Comparison of ENCODE assay signal across 12 cellular contexts in the genomic region with DNA sequence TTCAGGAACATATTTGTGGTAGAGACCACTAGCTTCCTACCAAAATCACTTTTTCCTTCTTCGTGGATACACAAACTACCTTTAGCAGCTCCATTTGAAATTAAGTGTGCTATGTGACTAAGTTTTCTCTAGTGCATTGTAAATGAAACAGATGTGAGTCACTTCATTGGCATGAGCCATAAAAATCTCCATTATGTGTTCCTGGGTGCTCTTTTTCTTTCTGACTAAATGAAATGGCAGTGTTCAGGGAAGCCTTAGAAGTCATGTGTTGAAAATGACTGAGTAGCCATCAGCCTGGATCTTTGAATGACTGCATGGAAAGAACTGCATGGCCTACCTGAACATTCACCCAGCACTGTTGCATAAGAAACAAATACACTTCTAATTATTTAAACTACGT.
DNase-seq lines count a peak whose midpoint lies in the region; ATAC-seq and TF ChIP-seq lines count a peak whose summit lies in the region.
"Had no signal": no experiment of that assay in that cellular context is flagged by ENCODE, and none has a peak within 500 bp of the region (broad histone marks: within the 10 kb centered on the region; RNA-seq: fewer than 3 reads in every experiment).

No MANE protein-coding gene starts in this region.

- CTCF ChIA-PET in MCF 10A (lab: Yijun Ruan, JAX): interaction anchor here (0.6 to 3.8 kb wide), 7 partner anchors 28 to 606 kb away, joined by 3 to 15 read pairs (median 3); no protein-coding TSS in a partner anchor

- intact Hi-C loops in MCF 10A (cut with micrococcal nuclease): loop anchor here (2.0 to 5.0 kb wide), 2 partner anchors 106 to 110 kb away; partner anchors contain the start of genes ERCC8, NDUFAF2 and SMIM15
- intact Hi-C loops in breast epithelium (cut with DNase I; ENCODE audit: low total_unique reads): no loop called here
- intact Hi-C loops in CD14-positive monocyte (cut with micrococcal nuclease): loop anchor here (10.0 kb wide), 2 partner anchors 282 to 612 kb away; partner anchors contain the start of gene ZSWIM6 (in 1 of the 2)

- H3K4me3 ChIP-seq in breast epithelium: no peak overlapping the region
- no peak overlapping the region for H3K4me3 ChIP-seq in SJSA1
- no peak overlapping the region for H3K4me3 ChIP-seq in H7 (ENCODE audit: insufficient read depth, low read depth, low read length)
- H3K4me3 ChIP-seq in upper lobe of left lung: no peak overlapping the region
- H3K4me3 ChIP-seq: cardiac muscle cell, pancreas had no signal

- H3K4me1 ChIP-seq in breast epithelium (no peaks in the 10 kb centered on the region), SJSA1 (replicated peaks) (peaks cover 50% of the 10 kb centered on the region), upper lobe of left lung (no peaks in the 10 kb centered on the region)
- H3K4me1 ChIP-seq: pancreas had no signal

- ATAC-seq in upper lobe of left lung (ENCODE audit: low FRiP score in 2 of 2): no peak
- ATAC-seq: pancreas had no signal

- POLR2A ChIA-PET in MCF 10A (lab: Yijun Ruan, JAX): interaction anchor here (0.6 to 1.8 kb wide), 15 partner anchors 9 to 867 kb away, joined by 3 to 9 read pairs (median 3); no protein-coding TSS in a partner anchor

- peak overlapping the region; percentile 74 for H3K27ac Mint-ChIP-seq in MCF 10A (ENCODE audit: low read depth, unreplicated experiment)
- H3K27ac Mint-ChIP-seq in CD14-positive monocyte: no peak overlapping the region

- H3K36me3 ChIP-seq in breast epithelium (no peaks in the 10 kb centered on the region), SJSA1 (no peaks in the 10 kb centered on the region), H7 (replicated peaks; ENCODE audit: control insufficient read depth, insufficient read depth, low read length) (no peaks in the 10 kb centered on the region), upper lobe of left lung (no peaks in the 10 kb centered on the region)
- H3K36me3 ChIP-seq: cardiac muscle cell, pancreas had no signal

- DNase-seq in MCF 10A (ENCODE audit: unreplicated experiment) (peak; percentile 85), breast epithelium (ENCODE audit: low spot score in 2 of 2) (no peak), SJSA1 (ENCODE audit: low read depth in 1 of 2, low spot score in 2 of 2) (peak; percentile 51 to 93), fibroblast of the conjunctiva (ENCODE audit: low read depth) (peak; percentile 67), stromal cell of bone marrow (ENCODE audit: low read depth) (peak; percentile 73), H7 (no peak), upper lobe of left lung (no peak), CD14-positive monocyte (ENCODE audit: low spot score) (no peak)
- DNase-seq: activated CD4-positive, alpha-beta T cell treated with anti-CD3 and anti-CD28 coated beads, Interleukin-2, amount 50 U/mL, for 48 hours; NCI-H1105 treated with DMSO at 0.1 percent for 48 hours; pancreas had no signal

- no peak for TF ChIP-seq EP300 in upper lobe of left lung (IDR thresholded peaks at IDR 0.05)

- H3K27me3 ChIP-seq in breast epithelium (no peaks in the 10 kb centered on the region), SJSA1 (replicated peaks) (no peaks in the 10 kb centered on the region), H7 (ENCODE audit: control insufficient read depth, insufficient read depth, low read length) (no peaks in the 10 kb centered on the region), upper lobe of left lung (no peaks in the 10 kb centered on the region)
- H3K27me3 ChIP-seq: cardiac muscle cell, pancreas had no signal

- H3K4me3 Mint-ChIP-seq in MCF 10A (ENCODE audit: unreplicated experiment) (peak overlapping the region; percentile 30), CD14-positive monocyte (no peak overlapping the region)

- 86 to 94% methylated on average over 2 of the region's 2 CpGs for WGBS in upper lobe of left lung, 2 donors

- peaks cover 44% of the 10 kb centered on the region for H3K4me1 Mint-ChIP-seq in MCF 10A (ENCODE audit: insufficient read depth, unreplicated experiment)
- H3K4me1 Mint-ChIP-seq in CD14-positive monocyte: no peaks in the 10 kb centered on the region

- H3K36me3 Mint-ChIP-seq in MCF 10A (ENCODE audit: insufficient read depth, unreplicated experiment) (no peaks in the 10 kb centered on the region), CD14-positive monocyte (no peaks in the 10 kb centered on the region)

- H3K9me3 Mint-ChIP-seq in MCF 10A (ENCODE audit: unreplicated experiment) (no peaks in the 10 kb centered on the region), CD14-positive monocyte (no peaks in the 10 kb centered on the region)

- BruUV-seq in MCF 10A (replicated peaks; lab: Mats Ljungman, UMichigan): no TSS peak

- TF ChIP-seq CTCF in MCF 10A (IDR thresholded peaks at IDR 0.05; ENCODE audit: unreplicated experiment) (no peak), breast epithelium (IDR thresholded peaks at IDR 0.05) (no peak), upper lobe of left lung (IDR thresholded peaks at IDR 0.05) (no peak), CD14-positive monocyte (IDR thresholded peaks at IDR 0.05) (no peak)

- H3K9me3 ChIP-seq in breast epithelium: no peaks in the 10 kb centered on the region
- H3K9me3 ChIP-seq in SJSA1 (replicated peaks): no peaks in the 10 kb centered on the region
- no peaks in the 10 kb centered on the region for H3K9me3 ChIP-seq in upper lobe of left lung
- H3K9me3 ChIP-seq: pancreas had no signal

- H3K27ac ChIP-seq in breast epithelium: no peak overlapping the region
- H3K27ac ChIP-seq in SJSA1: peak overlapping the region; percentile 65
- no peak overlapping the region for H3K27ac ChIP-seq in upper lobe of left lung
- H3K27ac ChIP-seq: cardiac muscle cell, pancreas had no signal

- H3K27me3 Mint-ChIP-seq in MCF 10A (ENCODE audit: insufficient read depth, unreplicated experiment): no peaks in the 10 kb centered on the region
- H3K27me3 Mint-ChIP-seq in CD14-positive monocyte (ENCODE audit: low read depth in 3 of 3): no peaks in the 10 kb centered on the region

- TF ChIP-seq POLR2A in breast epithelium (IDR thresholded peaks at IDR 0.05): no peak
- no peak for TF ChIP-seq POLR2A in upper lobe of left lung (IDR thresholded peaks at IDR 0.05)

Comparison
In these comparisons a context has a peak if more than half of its experiments do, and no peak if none do; other contexts are left out.
1. DNase-seq: peak in MCF 10A (single experiment), SJSA1 (2 of 2), fibroblast of the conjunctiva (single experiment) and stromal cell of bone marrow (single experiment); none in breast epithelium (0 of 2), H7 (single experiment), upper lobe of left lung (0 of 2) and CD14-positive monocyte (single experiment).